Comparison of ENCODE assay signal across 23 cellular contexts in genomic region chr11:44244649-44245308, GRCh38.
DNase-seq lines count a peak whose midpoint lies in the region; TF ChIP-seq lines count a peak whose summit lies in the region.
"Had no signal": no experiment of that assay in that cellular context is flagged by ENCODE, and none has a peak within 500 bp of the region (broad histone marks: within the 10 kb centered on the region; RNA-seq: fewer than 3 reads in every experiment).

No MANE protein-coding gene starts in this region.

- TF ChIP-seq CTCF in cardiac muscle cell (IDR thresholded peaks at IDR 0.05; ENCODE audit: low read depth, low read length) (no peak), right atrium auricular region (IDR thresholded peaks at IDR 0.05) (no peak), chondrocyte (IDR thresholded peaks at IDR 0.05) (no peak)

- no peaks in the 10 kb centered on the region for H3K36me3 ChIP-seq in cardiac muscle cell
- H3K36me3 ChIP-seq in right atrium auricular region = peaks cover 16% of the 10 kb centered on the region
- peaks cover 5 to 12% of the 10 kb centered on the region in 2 experiments for H3K36me3 ChIP-seq in mesenchymal stem cell (ENCODE audit: control insufficient read depth in 1 of 2, insufficient read depth in 2 of 2, low read depth in 1 of 2, low read length in 2 of 2)

- H3K4me1 Mint-ChIP-seq in chondrocyte (ENCODE audit: low read depth) = peaks cover 61% of the 10 kb centered on the region
- H3K4me1 Mint-ChIP-seq: activated CD4-positive, alpha-beta T cell treated with anti-CD3 and anti-CD28 coated beads for 36 hours; naive thymus-derived CD4-positive, alpha-beta T cell had no signal

- H3K27ac Mint-ChIP-seq in chondrocyte (ENCODE audit: unreplicated experiment) = peak overlapping the region; percentile 68
- H3K27ac Mint-ChIP-seq: activated CD4-positive, alpha-beta T cell treated with anti-CD3 and anti-CD28 coated beads for 36 hours had no signal

- no peaks in the 10 kb centered on the region for H3K27me3 Mint-ChIP-seq in chondrocyte (ENCODE audit: low read depth)
- H3K27me3 Mint-ChIP-seq: activated CD4-positive, alpha-beta T cell treated with anti-CD3 and anti-CD28 coated beads for 36 hours; naive thymus-derived CD4-positive, alpha-beta T cell had no signal

- peak in 1 of 2 donors; percentile 40 for DNase-seq in cardiac muscle cell (ENCODE audit: low read depth in 1 of 2, low spot score in 1 of 2)
- no peak for DNase-seq in right atrium auricular region (ENCODE audit: low spot score)
- DNase-seq in chondrocyte (ENCODE audit: low spot score) = no peak
- DNase-seq in mesenchymal stem cell = peak; percentile 11
- no peak for DNase-seq in ACHN
- no peak for DNase-seq in nucleus accumbens (lab: John Stamatoyannopoulos, UW)
- no peak for DNase-seq in NCI-H2227 (lab: John Stamatoyannopoulos, UW; ENCODE audit: unreplicated experiment)
- no peak for DNase-seq in effector CD8-positive, alpha-beta T cell (lab: John Stamatoyannopoulos, UW)
- DNase-seq: activated CD4-positive, alpha-beta T cell treated with anti-CD3 and anti-CD28 coated beads for 36 hours; activated CD8-positive, alpha-beta memory T cell treated with anti-CD3 and anti-CD28 coated beads, Interleukin-2, amount 50 U/mL, for 4 hours; activated gamma-delta T cell treated with Interleukin-2 at 50 U/mL for 16 hours; anterior cingulate cortex; colonic mucosa; HCEC 1CT; immature natural killer cell; naive thymus-derived CD4-positive, alpha-beta T cell; NCI-H1417; NCI-H774; PC-9 had no signal

- no peaks in the 10 kb centered on the region for H3K79me1 ChIP-seq in mesenchymal stem cell (replicated peaks; ENCODE audit: low read length, poor library complexity, severe bottlenecking)

- H3K4me1 ChIP-seq in cardiac muscle cell (ENCODE audit: low read depth) (peaks cover 42% of the 10 kb centered on the region), right atrium auricular region (peaks cover 0 to 43% of the 10 kb centered on the region in 2 donors), mesenchymal stem cell (ENCODE audit: control insufficient read depth, insufficient read depth, low read depth, low read length) (peaks cover 9% of the 10 kb centered on the region)
- H3K4me1 ChIP-seq: BLaER1, colonic mucosa had no signal

- no peaks in the 10 kb centered on the region for H3K9me3 Mint-ChIP-seq in chondrocyte (ENCODE audit: low read depth)
- H3K9me3 Mint-ChIP-seq: immature natural killer cell had no signal

- H3K23ac ChIP-seq in mesenchymal stem cell (ENCODE audit: low read length in 2 of 2) = no peak overlapping the region

- in situ Hi-C loops in ACHN (cut with HindIII; ENCODE audit: low pct_ligation_motif_present, low pct_unique_long_range_greater_than_20kb, low sequenced_read_pairs) = no loop called here

- H2BK5ac ChIP-seq in mesenchymal stem cell (ENCODE audit: low read depth, low read length, poor library complexity, severe bottlenecking) = no peak overlapping the region

- no peak overlapping the region for H3K18ac ChIP-seq in mesenchymal stem cell (ENCODE audit: low read depth in 1 of 2, low read length in 2 of 2)

- H3K4me3 ChIP-seq in cardiac muscle cell (no peak overlapping the region), right atrium auricular region (no peak overlapping the region), mesenchymal stem cell (ENCODE audit: insufficient read depth in 1 of 2, low read depth in 1 of 2, low read length in 2 of 2) (no peak overlapping the region)
- H3K4me3 ChIP-seq: BLaER1, colonic mucosa, lung, PC-9, thoracic aorta had no signal

- H4K91ac ChIP-seq in mesenchymal stem cell (ENCODE audit: low read length) = no peak overlapping the region

- H3K27me3 ChIP-seq in cardiac muscle cell = no peaks in the 10 kb centered on the region
- no peaks in the 10 kb centered on the region for H3K27me3 ChIP-seq in right atrium auricular region
- no peaks in the 10 kb centered on the region for H3K27me3 ChIP-seq in mesenchymal stem cell (ENCODE audit: control insufficient read depth in 1 of 2, insufficient read depth in 1 of 2, low read length in 2 of 2)
- H3K27me3 ChIP-seq: BLaER1, colonic mucosa had no signal

- H3K27ac ChIP-seq in cardiac muscle cell = peak overlapping the region; percentile 99
- H3K27ac ChIP-seq in right atrium auricular region = peak overlapping the region in 1 of 2 donors; percentile 24
- peak overlapping the region; percentile 44 for H3K27ac ChIP-seq in mesenchymal stem cell (ENCODE audit: low read length, poor library complexity, severe bottlenecking)
- H3K27ac ChIP-seq: 22Rv1, BLaER1, colonic mucosa, PC-9, thoracic aorta had no signal

- H4K8ac ChIP-seq in mesenchymal stem cell (ENCODE audit: low read length) = no peak overlapping the region

- no peaks in the 10 kb centered on the region for H3K9me3 ChIP-seq in cardiac muscle cell (ENCODE audit: low read depth)
- H3K9me3 ChIP-seq in right atrium auricular region = no peaks in the 10 kb centered on the region
- no peaks in the 10 kb centered on the region for H3K9me3 ChIP-seq in mesenchymal stem cell (ENCODE audit: control insufficient read depth, low read length)
- H3K9me3 ChIP-seq: BLaER1, colonic mucosa, thoracic aorta had no signal

- H2BK120ac ChIP-seq in mesenchymal stem cell (ENCODE audit: low read depth, low read length) = no peak overlapping the region

- H3K4me3 Mint-ChIP-seq in chondrocyte (ENCODE audit: unreplicated experiment) = no peak overlapping the region
- H3K4me3 Mint-ChIP-seq: activated CD4-positive, alpha-beta T cell treated with anti-CD3 and anti-CD28 coated beads for 36 hours; immature natural killer cell; naive thymus-derived CD4-positive, alpha-beta T cell had no signal

- H2AK5ac ChIP-seq in mesenchymal stem cell (ENCODE audit: low read length, severe bottlenecking) = peak overlapping the region; percentile 21

- H3K36me3 Mint-ChIP-seq in chondrocyte (ENCODE audit: low read depth) = peaks cover 6% of the 10 kb centered on the region

- H2BK15ac ChIP-seq in mesenchymal stem cell (ENCODE audit: low read depth, poor library complexity, severe bottlenecking) = no peak overlapping the region

- no peak overlapping the region for H2AFZ ChIP-seq in mesenchymal stem cell (ENCODE audit: low read depth, low read length)
- H2AFZ ChIP-seq: PC-9 had no signal

- WGBS in mesenchymal stem cell = 52% methylated on average over 7 of the region's 8 CpGs

- H3K4ac ChIP-seq in mesenchymal stem cell (ENCODE audit: low read depth in 1 of 2, low read length in 2 of 2) = no peak overlapping the region

- no peak overlapping the region for H3K4me2 ChIP-seq in mesenchymal stem cell (ENCODE audit: low read length, poor library complexity, severe bottlenecking)
- H3K4me2 ChIP-seq: BLaER1, PC-9 had no signal

- H3K9ac ChIP-seq in mesenchymal stem cell (ENCODE audit: low read length) = no peak overlapping the region
- H3K9ac ChIP-seq: BLaER1 had no signal

- no peak overlapping the region for H3K14ac ChIP-seq in mesenchymal stem cell (ENCODE audit: low read length in 2 of 2)

- no peak overlapping the region for H2BK12ac ChIP-seq in mesenchymal stem cell (ENCODE audit: low read length in 2 of 2)
